1 cellular context compared by ENCODE assay signal in genomic region chr18:55579888-55580287, GRCh38.
TF ChIP-seq lines count a peak whose summit lies in the region.

No MANE protein-coding gene starts in this region.

TF ChIP-seq in H1, 55 proteins besides CTCF, POLR2A, EP300 and RAD21:
- TF ChIP-seq KDM4A (IDR thresholded peaks at IDR 0.05; ENCODE audit: low read depth, low read length, severe bottlenecking) (no peak), HDAC2 (IDR thresholded peaks at IDR 0.05; ENCODE audit: borderline replicate concordance in 1 of 2, low read depth in 2 of 2, low read length in 2 of 2) (no peak), CHD2 (IDR thresholded peaks at IDR 0.05; ENCODE audit: low read length) (no peak), JUN (IDR thresholded peaks at IDR 0.05; ENCODE audit: low read depth, low read length) (no peak), ASH2L (IDR thresholded peaks at IDR 0.05; ENCODE audit: low read length) (no peak), BCL11A (IDR thresholded peaks at IDR 0.05; ENCODE audit: low read depth in 2 of 2, low read length in 2 of 2) (no peak), ATF2 (IDR thresholded peaks at IDR 0.05; ENCODE audit: low read length) (no peak), RXRA (IDR thresholded peaks at IDR 0.05; ENCODE audit: insufficient read depth, low read depth, low read length) (no peak), CEBPB (IDR thresholded peaks at IDR 0.05; ENCODE audit: low read depth, low read length) (no peak)
